Comparison of ENCODE assay signal across 8 cellular contexts in genomic region chr5:94849821-94850736, GRCh38.
DNase-seq lines count a peak whose midpoint lies in the region; ATAC-seq, FAIRE-seq and TF ChIP-seq lines count a peak whose summit lies in the region.

No MANE protein-coding gene starts in this region.

- POLR2A ChIA-PET in A549 (lab: Yijun Ruan, JAX) = no interaction called here

- H3K4me1 Mint-ChIP-seq in chondrocyte (ENCODE audit: low read depth) = peaks cover 3% of the 10 kb centered on the region

- no peak overlapping the region for H3K9ac ChIP-seq in HUES64 (ENCODE audit: low read depth, low read length)

- H3K36me3 Mint-ChIP-seq in chondrocyte (ENCODE audit: low read depth) = no peaks in the 10 kb centered on the region

- no peak overlapping the region for H3K4me3 ChIP-seq in A549
- H3K4me3 ChIP-seq in HUES64 (ENCODE audit: low read length) = peak overlapping the region; percentile 25

- no peak overlapping the region for H3K4me3 Mint-ChIP-seq in chondrocyte (ENCODE audit: unreplicated experiment)

- H3K27me3 Mint-ChIP-seq in chondrocyte (ENCODE audit: low read depth) = peaks cover 5% of the 10 kb centered on the region

- peak; percentile 89 to 95 for ATAC-seq in A549
- ATAC-seq in GM21723 (IDR thresholded peaks at IDR 0.05; ENCODE audit: unreplicated experiment) = peak; percentile 96
- no peak for ATAC-seq in omental fat pad (ENCODE audit: low FRiP score)

- H3K36me3 ChIP-seq in HUES64 (ENCODE audit: insufficient read depth, low read length) = no peaks in the 10 kb centered on the region

- CTCF ChIA-PET in A549 (lab: Yijun Ruan, JAX) = interaction anchor here (0.7 to 1.7 kb wide), 7 partner anchors 8 to 113 kb away, joined by 4 to 11 read pairs (median 4); no protein-coding TSS in a partner anchor

- TF ChIP-seq RAD21 in A549 (conservative IDR thresholded peaks at IDR 0.05 in 1 of 2, IDR thresholded peaks at IDR 0.05 in 1 of 2) = peak; percentile 67 to 82

- no peaks in the 10 kb centered on the region for H3K9me3 Mint-ChIP-seq in chondrocyte (ENCODE audit: low read depth)

- no peak overlapping the region for H3K4me2 ChIP-seq in A549

- 36% methylated on average over 10 of the region's 10 CpGs for WGBS in A549 (ENCODE audit: missing lambda C conversion rate)
- WGBS in HUES64 = 19% methylated on average over 8 of the region's 10 CpGs

- no peak for TF ChIP-seq EP300 in A549 (IDR thresholded peaks at IDR 0.05)

- peak; percentile 66 for TF ChIP-seq CTCF in A549 (IDR thresholded peaks at IDR 0.05)
- peak; percentile 88 for TF ChIP-seq CTCF in chondrocyte (IDR thresholded peaks at IDR 0.05)
- TF ChIP-seq CTCF in omental fat pad (IDR thresholded peaks at IDR 0.05) = no peak

- H3K27ac Mint-ChIP-seq in chondrocyte (ENCODE audit: unreplicated experiment) = no peak overlapping the region

- H3K4me1 ChIP-seq in A549 (no peaks in the 10 kb centered on the region), HUES64 (ENCODE audit: insufficient read depth, low read length) (peaks cover 38% of the 10 kb centered on the region)

- no peak for TF ChIP-seq POLR2A in A549 (IDR thresholded peaks at IDR 0.05; ENCODE audit: low read length)

- H3K9me3 ChIP-seq in A549 (no peaks in the 10 kb centered on the region), HUES64 (ENCODE audit: insufficient read depth, low read depth, low read length) (no peaks in the 10 kb centered on the region)

- H3K27me3 ChIP-seq in HUES64 (ENCODE audit: insufficient read depth, low read length) = no peaks in the 10 kb centered on the region

- peak; percentile 92 for FAIRE-seq in A549 (lab: Jason Lieb, UNC)

- DNase-seq in A549 (ENCODE audit: low read depth in 1 of 2, low spot score in 1 of 2) (peak; percentile 8 to 65), EL (peak; percentile 38), RPMI7951 (ENCODE audit: low read depth) (peak; percentile 36), chondrocyte (ENCODE audit: low spot score) (no peak), medulla oblongata (ENCODE audit: extremely low spot score) (peak; percentile 65), omental fat pad (ENCODE audit: low spot score) (no peak)

- H3K27ac ChIP-seq in A549 = no peak overlapping the region
- peak overlapping the region; percentile 39; the same call in 1 of the 2 replicates for H3K27ac ChIP-seq in HUES64 (ENCODE audit: low read depth, low read length)

TF ChIP-seq in A549, 52 proteins besides CTCF, POLR2A, EP300 and RAD21:
- TF ChIP-seq SMC3 (IDR thresholded peaks at IDR 0.05) = peak; percentile 41
- no peak for TF ChIP-seq NPAS2 (CRISPR knock-in tag; IDR thresholded peaks at IDR 0.05; ENCODE audit: borderline replicate concordance)

Comparison
In these comparisons a context has a peak if more than half of its experiments do, and no peak if none do; other contexts are left out.
1. DNase-seq: peak in A549 (2 of 2), EL (single experiment), RPMI7951 (single experiment) and medulla oblongata (single experiment); none in chondrocyte (single experiment) and omental fat pad (single experiment).
2. CTCF ChIP-seq: peak in A549 (single experiment) and chondrocyte (single experiment); none in omental fat pad (0 of 3).